17 cellular contexts compared by ENCODE assay signal in genomic region chr1:94275116-94275515, GRCh38. TPM values are rescaled to one million over a fixed set of nuclear protein-coding genes. Genes with fewer than 3 reads are reported as not detected.
"Had no signal": no experiment of that assay in that cellular context is flagged by ENCODE, and none has a peak within 500 bp of the region (broad histone marks: within the 10 kb centered on the region; RNA-seq: fewer than 3 reads in every experiment).

No MANE protein-coding gene starts in this region.

- H3K27me3 ChIP-seq: sigmoid colon, suprapubic skin, transverse colon had no signal

- H3K27ac ChIP-seq: parathyroid adenoma, suprapubic skin had no signal

- H3K4me3 ChIP-seq: sigmoid colon, suprapubic skin, transverse colon had no signal

- H3K79me2 ChIP-seq: parathyroid adenoma had no signal

- H3K9me3 ChIP-seq: sigmoid colon, suprapubic skin, transverse colon had no signal

- H2AFZ ChIP-seq: parathyroid adenoma had no signal

- H3K9ac ChIP-seq: parathyroid adenoma had no signal

- ATAC-seq: left ventricle myocardium superior had no signal

- H3K4me1 ChIP-seq: parathyroid adenoma, suprapubic skin had no signal

- DNase-seq: activated CD4-positive, alpha-beta memory T cell treated with anti-CD3 and anti-CD28 coated beads for 36 hours; activated CD4-positive, alpha-beta T cell treated with anti-CD3 and anti-CD28 coated beads for 48 hours; activated CD4-positive, CD25-positive, alpha-beta regulatory T cell; activated naive CD4-positive, alpha-beta T cell treated with Interleukin-2 at 50 U/mL for 16 hours; activated naive CD8-positive, alpha-beta T cell treated with anti-CD3 and anti-CD28 coated beads for 36 hours; activated T-cell treated with anti-CD3 and anti-CD28 coated beads, Interleukin-2, amount 50 U/mL, for 48 hours; effector CD4-positive, alpha-beta T cell; hypothalamus; left ventricle myocardium superior; nephron progenitor cell; sigmoid colon; stimulated activated CD4-positive, alpha-beta T cell treated with anti-CD3 and anti-CD28 coated beads, Interleukin-4, amount 100 ng/mL, for 1 hour; stimulated activated naive CD4-positive, alpha-beta T cell treated with Interleukin-2 at 50 U/mL for 16 hours; T-helper 1 cell; transverse colon had no signal

- H3K36me3 ChIP-seq: sigmoid colon, suprapubic skin, transverse colon had no signal

RNA-seq across cellular contexts. Expression of gene ARHGAP29, which starts 37.7 kb away (rescaled TPM):
- total RNA-seq: activated naive CD8-positive, alpha-beta T cell treated with anti-CD3 and anti-CD28 coated beads for 36 hours had no signal
